In genomic region chr3:37521403-37521802, GRCh38 we compare ENCODE assay signal across 18 cellular contexts.
"Had no signal": no experiment of that assay in that cellular context is flagged by ENCODE, and none has a peak within 500 bp of the region (broad histone marks: within the 10 kb centered on the region; RNA-seq: fewer than 3 reads in every experiment).

No MANE protein-coding gene starts in this region.

- ATAC-seq: activated CD8-positive, alpha-beta T cell treated with anti-CD3 and anti-CD28 coated beads for 36 hours; activated T-helper 17 cell treated with anti-CD3 and anti-CD28 coated beads, Interleukin-2, amount 50 U/mL, for 72 hours; lower lobe of right lung; T-cell had no signal

- H3K27me3 ChIP-seq: breast epithelium had no signal

- H3K27ac ChIP-seq: lower lobe of right lung, SK-N-MC had no signal

- DNase-seq: activated CD4-positive, alpha-beta T cell treated with anti-CD3 and anti-CD28 coated beads, Interleukin-2, amount 10 ng/mL, durations not matched to agents 24 days and 14 days; activated CD4-positive, CD25-positive, alpha-beta regulatory T cell; activated CD8-positive, alpha-beta T cell treated with anti-CD3 and anti-CD28 coated beads for 36 hours; activated naive CD4-positive, alpha-beta T cell treated with anti-CD3 and anti-CD28 coated beads for 36 hours; activated T-cell treated with anti-CD3 and anti-CD28 coated beads, Interleukin-2, amount 50 U/mL, for 1 hour; anterior cingulate cortex; lower lobe of right lung; midbrain; occipital lobe; posterior cingulate gyrus; retina; stimulated activated CD4-positive, alpha-beta T cell treated with anti-CD3 and anti-CD28 coated beads, Interleukin-2, amount 100 ng/mL, for 24 hours; stimulated activated naive CD4-positive, alpha-beta T cell treated with Interleukin-2 at 50 U/mL for 16 hours; T-cell had no signal

- H3K4me1 ChIP-seq: breast epithelium had no signal

- H3K36me3 ChIP-seq: breast epithelium had no signal

- H3K9me3 ChIP-seq: breast epithelium, lower lobe of right lung had no signal

- H3K4me3 ChIP-seq: breast epithelium, coronary artery, lower lobe of right lung, SK-N-MC had no signal
